ENCODE assay signal across 13 cellular contexts in the genomic region with DNA sequence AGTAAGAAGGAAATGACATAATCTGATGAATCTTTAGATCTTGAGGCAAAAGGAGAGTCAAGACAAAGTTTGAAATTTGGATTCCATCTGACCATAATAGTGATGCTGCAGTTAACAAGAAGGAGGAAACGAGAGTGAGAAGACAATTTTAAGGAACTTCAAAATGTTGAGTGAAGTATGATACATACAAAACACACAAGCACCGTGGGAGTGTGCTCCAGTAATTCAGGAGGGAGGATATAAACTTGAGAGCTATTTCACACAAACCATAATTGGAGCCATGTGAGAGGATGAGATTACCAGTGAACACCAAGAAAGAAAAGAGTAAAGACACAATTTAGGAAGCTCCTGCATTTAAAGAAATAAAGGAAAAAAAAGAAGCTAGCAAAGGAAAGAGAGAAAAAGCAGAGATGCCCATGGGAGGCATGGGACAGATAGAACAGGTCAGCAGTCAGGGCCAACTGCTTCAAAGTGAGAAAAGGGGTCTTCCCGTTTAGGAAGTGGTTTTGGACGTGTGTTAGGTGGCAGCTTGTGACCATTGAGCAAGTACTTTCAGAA.
DNase-seq lines count a peak whose midpoint lies in the region; ATAC-seq, FAIRE-seq and TF ChIP-seq lines count a peak whose summit lies in the region.
"Had no signal": no experiment of that assay in that cellular context is flagged by ENCODE, and none has a peak within 500 bp of the region (broad histone marks: within the 10 kb centered on the region; RNA-seq: fewer than 3 reads in every experiment).

No MANE protein-coding gene starts in this region.

- H3K4me1 ChIP-seq in OCI-LY3 (ENCODE audit: low read length): peaks cover 19% of the 10 kb centered on the region
- H3K4me1 ChIP-seq: left ventricle myocardium inferior had no signal

- peak overlapping the region; percentile 13; the same call in 1 of the 2 replicates for H3K4me3 ChIP-seq in OCI-LY3 (ENCODE audit: low read length)
- H3K4me3 ChIP-seq: left ventricle myocardium inferior had no signal

- H3K4me2 ChIP-seq in OCI-LY3 (ENCODE audit: low read length): peak overlapping the region; percentile 53

- peak overlapping the region; percentile 56; the same call in 1 of the 2 replicates for H2AFZ ChIP-seq in OCI-LY3 (ENCODE audit: low read depth, low read length)

- DNase-seq in GM12892 (ENCODE audit: insufficient read length): no peak
- no peak for DNase-seq in NCI-H128 (lab: John Stamatoyannopoulos, UW; ENCODE audit: unreplicated experiment)
- no peak for DNase-seq in LoVo (ENCODE audit: low spot score)
- no peak for DNase-seq in activated CD8-positive, alpha-beta memory T cell treated with anti-CD3 and anti-CD28 coated beads, Interleukin-2, amount 50 U/mL, for 48 hours
- DNase-seq: DMS79; effector memory CD4-positive, alpha-beta T cell; left ventricle myocardium inferior; NCI-H1436 had no signal

- no peak overlapping the region for H3K9ac ChIP-seq in OCI-LY3 (ENCODE audit: low read length)

- H3K9me3 ChIP-seq in OCI-LY3 (ENCODE audit: insufficient read depth, low read length): no peaks in the 10 kb centered on the region
- H3K9me3 ChIP-seq: left ventricle myocardium inferior had no signal

- TF ChIP-seq POLR2A in GM12892 (IDR thresholded peaks at IDR 0.05; ENCODE audit: low read depth, low read length): no peak

- H3K27ac ChIP-seq in OCI-LY3 (ENCODE audit: low read length): peak overlapping the region; percentile 53
- H3K27ac ChIP-seq: left ventricle myocardium inferior had no signal

- ATAC-seq in GM21367 (IDR thresholded peaks at IDR 0.05; ENCODE audit: unreplicated experiment) (peak; percentile 64), HG03103 (IDR thresholded peaks at IDR 0.05; ENCODE audit: low read depth, unreplicated experiment) (peak; percentile 75), HG03025 (IDR thresholded peaks at IDR 0.05; ENCODE audit: low FRiP score, unreplicated experiment) (no peak)

- FAIRE-seq in GM12892 (lab: Jason Lieb, UNC): peak; percentile 30
- FAIRE-seq: TTC549 had no signal

- no peaks in the 10 kb centered on the region for H4K20me1 ChIP-seq in OCI-LY3 (ENCODE audit: insufficient read depth, low read length)

- no peak for TF ChIP-seq CTCF in OCI-LY3 (IDR thresholded peaks at IDR 0.05; ENCODE audit: low read depth, low read length)

- no peaks in the 10 kb centered on the region for H3K36me3 ChIP-seq in OCI-LY3 (replicated peaks; ENCODE audit: low read depth, low read length)
- H3K36me3 ChIP-seq: left ventricle myocardium inferior had no signal

- no peaks in the 10 kb centered on the region for H3K79me2 ChIP-seq in OCI-LY3 (ENCODE audit: low read length)

- H3K27me3 ChIP-seq in OCI-LY3 (ENCODE audit: low read depth, low read length): no peaks in the 10 kb centered on the region
